In genomic region chr6:166307082-166307980, GRCh38 we compare ENCODE assay signal across 9 cellular contexts. TPM values are rescaled to one million over a fixed set of nuclear protein-coding genes. Genes with fewer than 3 reads are reported as not detected.
DNase-seq lines count a peak whose midpoint lies in the region; ATAC-seq and TF ChIP-seq lines count a peak whose summit lies in the region.
"Had no signal": no experiment of that assay in that cellular context is flagged by ENCODE, and none has a peak within 500 bp of the region (broad histone marks: within the 10 kb centered on the region; RNA-seq: fewer than 3 reads in every experiment).

No MANE protein-coding gene starts in this region.

- no peaks in the 10 kb centered on the region for H3K36me3 ChIP-seq in HUES64 (ENCODE audit: insufficient read depth, low read length)
- H3K36me3 ChIP-seq in mucosa of descending colon (ENCODE audit: low read depth) = no peaks in the 10 kb centered on the region

- H3K9me3 Mint-ChIP-seq in central memory CD8-positive, alpha-beta T cell = no peaks in the 10 kb centered on the region

- intact Hi-C loops in mucosa of descending colon (cut with DNase I, micrococcal nuclease) = no loop called here

- ATAC-seq in GM19438 (IDR thresholded peaks at IDR 0.05; ENCODE audit: low read depth, unreplicated experiment) (peak; percentile 32), mucosa of descending colon (peak; percentile 58), HG03565 (IDR thresholded peaks at IDR 0.05; ENCODE audit: unreplicated experiment) (no peak)
- ATAC-seq in central memory CD8-positive, alpha-beta T cell (replicated peaks; ENCODE audit: extremely low read depth, poor library complexity, severe bottlenecking) = peak; percentile 44

- peak overlapping the region; percentile 51 for H3K4me3 ChIP-seq in HUES64 (ENCODE audit: low read length)
- H3K4me3 ChIP-seq in mucosa of descending colon = no peak overlapping the region

- no peak overlapping the region for H3K27ac Mint-ChIP-seq in central memory CD8-positive, alpha-beta T cell (ENCODE audit: low read depth)

- H3K4me1 ChIP-seq in HUES64 (ENCODE audit: insufficient read depth, low read length) (peaks cover 6% of the 10 kb centered on the region), mucosa of descending colon (ENCODE audit: low read depth) (peaks cover 13% of the 10 kb centered on the region)

- no peak overlapping the region; the same call in 1 of the 2 replicates for H3K9ac ChIP-seq in HUES64 (ENCODE audit: low read depth, low read length)

- TF ChIP-seq CTCF in mucosa of descending colon (IDR thresholded peaks at IDR 0.05) = no peak

- no peaks in the 10 kb centered on the region for H3K4me1 Mint-ChIP-seq in central memory CD8-positive, alpha-beta T cell

- H3K9me3 ChIP-seq in HUES64 (ENCODE audit: insufficient read depth, low read depth, low read length) (no peaks in the 10 kb centered on the region), mucosa of descending colon (no peaks in the 10 kb centered on the region)

- no peak overlapping the region for H3K27ac ChIP-seq in HUES64 (ENCODE audit: low read depth, low read length)

- peak; percentile 21 for DNase-seq in DMS79 (lab: John Stamatoyannopoulos, UW)
- no peak for DNase-seq in central memory CD8-positive, alpha-beta T cell (ENCODE audit: low spot score in 2 of 2)
- DNase-seq in mucosa of descending colon = no peak
- DNase-seq in NCI-H2171 treated with DMSO at 0.1 percent for 48 hours (lab: John Stamatoyannopoulos, UW) = no peak
- no peak for DNase-seq in GM03348 (ENCODE audit: low spot score)

- peaks cover 74% of the 10 kb centered on the region for H3K27me3 ChIP-seq in HUES64 (ENCODE audit: insufficient read depth, low read length)

- peak overlapping the region; percentile 51 for H3K4me3 Mint-ChIP-seq in central memory CD8-positive, alpha-beta T cell

- WGBS in HUES64 = 4% methylated on average over 111 of the region's 111 CpGs

- no peaks in the 10 kb centered on the region for H3K36me3 Mint-ChIP-seq in central memory CD8-positive, alpha-beta T cell (ENCODE audit: insufficient read depth)

- H3K27me3 Mint-ChIP-seq in central memory CD8-positive, alpha-beta T cell = peaks cover 65% of the 10 kb centered on the region

RNA-seq across cellular contexts. Expression of gene PRR18, which starts 0.9 kb away (rescaled TPM):
- not detected for polyA plus RNA-seq in HUES64 (2013, experiment 1 of 2)
- polyA plus RNA-seq in HUES64 (2013, experiment 2 of 2) = not detected
- under 1 TPM in 1 of 3 donors, not detected in 2; 0.13 TPM for total RNA-seq in mucosa of descending colon
- total RNA-seq: glomerular endothelial cell had no signal

RNA-seq across cellular contexts. Expression of gene SFT2D1, which starts 35.0 kb away (rescaled TPM):
- 40.1 TPM for polyA plus RNA-seq in HUES64 (2013, experiment 1 of 2)
- polyA plus RNA-seq in HUES64 (2013, experiment 2 of 2) = 43.3 TPM
- total RNA-seq in mucosa of descending colon = 10 to 100 TPM; 40.4 to 67.5 (median 53.3) TPM
